ENCODE assay signal across 31 cellular contexts in genomic region chr7:33661430-33662160, GRCh38.
"Had no signal": no experiment of that assay in that cellular context is flagged by ENCODE, and none has a peak within 500 bp of the region (broad histone marks: within the 10 kb centered on the region; RNA-seq: fewer than 3 reads in every experiment).

No MANE protein-coding gene starts in this region.

- H3K4me3 Mint-ChIP-seq: activated B cell treated with CpG ODN at 0.5 μM for 24 hours; activated CD4-positive, alpha-beta T cell treated with anti-CD3 and anti-CD28 coated beads, Interleukin-2, amount 10 ng/mL, durations not matched to agents 24 days and 14 days; activated naive CD4-positive, alpha-beta T cell treated with anti-CD3 and anti-CD28 coated beads for 36 hours; activated naive CD8-positive, alpha-beta T cell; activated T-helper 17 cell treated with anti-CD3 and anti-CD28 coated beads, Interleukin-2, amount 50 U/mL, for 72 hours; T-cell had no signal

- H3K36me3 ChIP-seq: adrenal gland had no signal

- H3K9me3 ChIP-seq: adrenal gland had no signal

- H3K9me3 Mint-ChIP-seq: activated CD4-positive, alpha-beta T cell treated with anti-CD3 and anti-CD28 coated beads, Interleukin-2, amount 10 ng/mL, durations not matched to agents 24 days and 14 days; activated naive CD4-positive, alpha-beta T cell treated with anti-CD3 and anti-CD28 coated beads for 36 hours; T-cell had no signal

- H3K27ac Mint-ChIP-seq: activated B cell treated with CpG ODN at 0.5 μM for 24 hours; activated CD4-positive, alpha-beta T cell treated with anti-CD3 and anti-CD28 coated beads, Interleukin-2, amount 10 ng/mL, durations not matched to agents 24 days and 14 days; activated naive CD4-positive, alpha-beta T cell treated with anti-CD3 and anti-CD28 coated beads for 36 hours; activated naive CD8-positive, alpha-beta T cell; activated T-helper 17 cell treated with anti-CD3 and anti-CD28 coated beads, Interleukin-2, amount 50 U/mL, for 72 hours; T-cell had no signal

- H3K4me1 Mint-ChIP-seq: activated CD4-positive, alpha-beta T cell treated with anti-CD3 and anti-CD28 coated beads, Interleukin-2, amount 10 ng/mL, durations not matched to agents 24 days and 14 days; activated T-helper 17 cell treated with anti-CD3 and anti-CD28 coated beads, Interleukin-2, amount 50 U/mL, for 72 hours had no signal

- DNase-seq: activated B cell treated with CpG ODN at 0.5 μM for 24 hours; activated CD4-positive, alpha-beta T cell treated with anti-CD3 and anti-CD28 coated beads for 1 hour; activated CD4-positive, alpha-beta T cell treated with anti-CD3 and anti-CD28 coated beads, Interleukin-2, amount 10 ng/mL, durations not matched to agents 24 days and 14 days; activated CD4-positive, alpha-beta T cell treated with anti-CD3 and anti-CD28 coated beads, Interleukin-2, amount 50 U/mL, for 48 hours; activated gamma-delta T cell; activated naive CD4-positive, alpha-beta T cell treated with anti-CD3 and anti-CD28 coated beads for 36 hours; activated T-cell treated with anti-CD3 and anti-CD28 coated beads for 4 hours; activated T-cell treated with anti-CD3 and anti-CD28 coated beads, Interleukin-2, amount 50 U/mL, for 48 hours; adrenal gland; aorta; central memory CD4-positive, alpha-beta T cell; Karpas-422; NCI-H1048; NCI-H146; NCI-H187 treated with DMSO at 0.1 percent for 48 hours; NCI-H2081 treated with DMSO at 0.1 percent for 48 hours; NCI-H2171; NCI-H2227 treated with DMSO at 0.1 percent for 48 hours; NCI-H446 treated with DMSO at 0.1 percent for 48 hours; NCI-H69; NK-92 treated with Interleukin-12 subunit alpha and Interleukin-12 subunit beta, amount 100 ng/mL, for 24 hours; PC-3; SIG-M5; T-cell; T1000 had no signal

- H3K27ac ChIP-seq: adrenal gland, SK-N-MC had no signal

- ATAC-seq: activated T-helper 17 cell treated with anti-CD3 and anti-CD28 coated beads, Interleukin-2, amount 50 U/mL, for 72 hours; PC-3; T-cell had no signal

- H3K4me1 ChIP-seq: adrenal gland had no signal

- H3K4me3 ChIP-seq: adrenal gland, SK-N-MC had no signal

- H3K27me3 ChIP-seq: adrenal gland had no signal

- H3K27me3 Mint-ChIP-seq: activated B cell treated with CpG ODN at 0.5 μM for 24 hours; activated CD4-positive, alpha-beta T cell treated with anti-CD3 and anti-CD28 coated beads, Interleukin-2, amount 10 ng/mL, durations not matched to agents 24 days and 14 days; activated naive CD8-positive, alpha-beta T cell; activated T-helper 17 cell treated with anti-CD3 and anti-CD28 coated beads, Interleukin-2, amount 50 U/mL, for 72 hours; T-cell had no signal

- FAIRE-seq: bronchial epithelial cell, RCC 7860, TTC549 had no signal
